8 cellular contexts compared by ENCODE assay signal in the genomic region with DNA sequence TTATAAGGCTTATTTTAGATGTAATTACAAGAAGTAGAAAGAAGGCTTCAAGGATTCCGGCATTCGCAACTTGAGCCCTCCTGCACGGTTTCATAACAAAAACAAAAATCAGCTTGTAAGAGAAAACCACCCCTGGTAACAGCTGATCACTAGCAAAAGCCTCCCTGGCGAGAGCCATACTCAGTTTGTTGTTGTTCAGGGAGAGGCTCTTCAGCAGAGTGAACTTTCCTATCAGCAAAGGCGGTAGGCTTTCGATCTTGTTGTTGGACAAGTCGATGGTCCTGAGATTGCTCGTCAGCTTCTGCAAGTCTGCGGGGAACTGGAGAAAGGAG. TPM values are rescaled to one million over a fixed set of nuclear protein-coding genes. Genes with fewer than 3 reads are reported as not detected.
A peak's percentile ranks its signal among the peaks of the same experiment; 100 is the strongest.
DNase-seq lines count a peak whose midpoint lies in the region; ATAC-seq and TF ChIP-seq lines count a peak whose summit lies in the region.

No MANE protein-coding gene starts in this region.

- H3K36me3 Mint-ChIP-seq in activated naive CD4-positive, alpha-beta T cell treated with anti-CD3 and anti-CD28 coated beads for 36 hours (ENCODE audit: low read depth) = peaks cover 16% of the 10 kb centered on the region
- peaks cover 0 to 16% (median 4%) of the 10 kb centered on the region in 5 donors for H3K36me3 Mint-ChIP-seq in naive thymus-derived CD4-positive, alpha-beta T cell

- no peaks in the 10 kb centered on the region for H3K27me3 ChIP-seq in PC-9 (ENCODE audit: insufficient read depth, low read depth)
- no peaks in the 10 kb centered on the region for H3K27me3 ChIP-seq in naive thymus-derived CD4-positive, alpha-beta T cell (ENCODE audit: control insufficient read depth in 2 of 2, insufficient read depth in 2 of 2, low read length in 2 of 2)

- H3K9me3 Mint-ChIP-seq in activated naive CD4-positive, alpha-beta T cell treated with anti-CD3 and anti-CD28 coated beads for 36 hours = no peaks in the 10 kb centered on the region
- H3K9me3 Mint-ChIP-seq in naive thymus-derived CD4-positive, alpha-beta T cell = peaks cover 0 to 4% (median 0%) of the 10 kb centered on the region in 11 donors

- CTCF ChIA-PET in activated naive CD4-positive, alpha-beta T cell treated with anti-CD3 and anti-CD28 coated beads for 36 hours (lab: Charles Lee) = interaction anchor here (1.3 to 1.4 kb wide), 2 partner anchors 9 to 10 kb away, joined by 3 read pairs; no protein-coding TSS in a partner anchor
- CTCF ChIA-PET in PC-9 (lab: Charles Lee) = no interaction called here
- CTCF ChIA-PET in naive thymus-derived CD4-positive, alpha-beta T cell (lab: Charles Lee) = interaction anchor here (0.8 to 1.1 kb wide), 2 partner anchors 34 to 103 kb away, joined by 3 read pairs; no protein-coding TSS in a partner anchor

- no peak for TF ChIP-seq CTCF in PC-9 (conservative IDR thresholded peaks at IDR 0.05)

- peak overlapping the region; percentile 40; the same call in 1 of the 2 replicates for H3K27ac ChIP-seq in PC-9
- H3K27ac ChIP-seq in naive thymus-derived CD4-positive, alpha-beta T cell (ENCODE audit: low read depth, low read length) = peak overlapping the region; percentile 93

- H3F3A ChIP-seq in PC-9 (ENCODE audit: insufficient read depth, low read depth) = no peaks in the 10 kb centered on the region

- H3K4me2 ChIP-seq in PC-9 = peak overlapping the region; percentile 86

- peak overlapping the region; percentile 95 for H3K4me3 Mint-ChIP-seq in activated naive CD4-positive, alpha-beta T cell treated with anti-CD3 and anti-CD28 coated beads for 36 hours
- peak overlapping the region; percentile 93 to 99 (median 96) for H3K4me3 Mint-ChIP-seq in naive thymus-derived CD4-positive, alpha-beta T cell

- H3K4me1 Mint-ChIP-seq in activated naive CD4-positive, alpha-beta T cell treated with anti-CD3 and anti-CD28 coated beads for 36 hours (ENCODE audit: low read depth) = peaks cover 40% of the 10 kb centered on the region
- peaks cover 27 to 60% (median 50%) of the 10 kb centered on the region in 7 donors for H3K4me1 Mint-ChIP-seq in naive thymus-derived CD4-positive, alpha-beta T cell

- H3K36me3 ChIP-seq in PC-9 (ENCODE audit: low read depth) = no peaks in the 10 kb centered on the region
- peaks cover 0 to 23% (median 0%) of the 10 kb centered on the region in 3 experiments for H3K36me3 ChIP-seq in naive thymus-derived CD4-positive, alpha-beta T cell (ENCODE audit: control insufficient read depth in 2 of 3, insufficient read depth in 3 of 3, low read length in 3 of 3)

- intact Hi-C loops in activated naive CD4-positive, alpha-beta T cell treated with anti-CD3 and anti-CD28 coated beads for 36 hours (cut with micrococcal nuclease) = loop anchor here (1.0 to 2.0 kb wide), 5 partner anchors 27 to 275 kb away; a partner anchor contains a TSS
- intact Hi-C loops in PC-9 (cut with micrococcal nuclease; ENCODE audit: unreplicated experiment) = loop anchor here (2.0 kb wide), 3 partner anchors 57 to 379 kb away; a partner anchor contains a TSS
- intact Hi-C loops in naive thymus-derived CD4-positive, alpha-beta T cell (cut with micrococcal nuclease) = loop anchor here (1.0 to 10.0 kb wide), 7 partner anchors 27 to 373 kb away; a partner anchor contains a TSS

- peak overlapping the region; percentile 97 for H2AFZ ChIP-seq in PC-9

- H3K27me3 Mint-ChIP-seq in activated naive CD4-positive, alpha-beta T cell treated with anti-CD3 and anti-CD28 coated beads for 36 hours (ENCODE audit: low read depth) = no peaks in the 10 kb centered on the region
- H3K27me3 Mint-ChIP-seq in naive thymus-derived CD4-positive, alpha-beta T cell = no peaks in the 10 kb centered on the region

- H3K4me1 ChIP-seq in PC-9 (replicated peaks; ENCODE audit: insufficient read depth) = peaks cover 15% of the 10 kb centered on the region
- peaks cover 21 to 23% of the 10 kb centered on the region in 2 donors for H3K4me1 ChIP-seq in naive thymus-derived CD4-positive, alpha-beta T cell (ENCODE audit: control insufficient read depth in 2 of 2, insufficient read depth in 2 of 2, low read length in 2 of 2)

- DNase-seq in activated naive CD4-positive, alpha-beta T cell treated with anti-CD3 and anti-CD28 coated beads for 36 hours = no peak
- DNase-seq in activated naive CD4-positive, alpha-beta T cell treated with anti-CD3 and anti-CD28 coated beads, Interleukin-2, amount 50 U/mL, for 16 hours = no peak
- DNase-seq in PC-9 (no peak), epidermal melanocyte (ENCODE audit: insufficient read length, low spot score) (peak; percentile 28), NCI-H146 (lab: John Stamatoyannopoulos, UW) (no peak)
- DNase-seq in naive thymus-derived CD4-positive, alpha-beta T cell = peak in 1 of 9 donors; percentile 25

- H3K27ac Mint-ChIP-seq in activated naive CD4-positive, alpha-beta T cell treated with anti-CD3 and anti-CD28 coated beads for 36 hours = peak overlapping the region; percentile 89
- H3K27ac Mint-ChIP-seq in naive thymus-derived CD4-positive, alpha-beta T cell = peak overlapping the region; percentile 95 to 99 (median 97)

- peaks cover 19% of the 10 kb centered on the region for H3K79me2 ChIP-seq in PC-9 (ENCODE audit: low read depth)

- H3K4me3 ChIP-seq in PC-9 = peak overlapping the region; percentile 87
- peak overlapping the region; percentile 86 for H3K4me3 ChIP-seq in naive thymus-derived CD4-positive, alpha-beta T cell (ENCODE audit: low read length)

- POLR2A ChIA-PET in PC-9 (lab: Charles Lee; ENCODE audit: unreplicated experiment) = interaction anchor here (0.6 to 0.7 kb wide), 2 partner anchors 385 to 643 kb away, joined by 3 to 4 read pairs; no protein-coding TSS in a partner anchor
- POLR2A ChIA-PET in naive thymus-derived CD4-positive, alpha-beta T cell (lab: Charles Lee) = interaction anchor here (0.8 to 3.5 kb wide), 10 partner anchors 9 to 191 kb away, joined by 3 to 18 read pairs (median 8); a partner anchor contains a TSS

- no peaks in the 10 kb centered on the region for H4K20me1 ChIP-seq in PC-9 (ENCODE audit: insufficient read depth)

- no TSS peak for BruUV-seq in PC-9 (replicated peaks; lab: Mats Ljungman, UMichigan)

- no peaks in the 10 kb centered on the region for H3K9me3 ChIP-seq in PC-9 (ENCODE audit: insufficient read depth, low read depth)
- no peaks in the 10 kb centered on the region for H3K9me3 ChIP-seq in naive thymus-derived CD4-positive, alpha-beta T cell (ENCODE audit: control insufficient read depth in 2 of 3, low read length in 3 of 3)

- no peaks in the 10 kb centered on the region for H3K9me2 ChIP-seq in PC-9 (ENCODE audit: insufficient read depth)

- ATAC-seq in naive thymus-derived CD4-positive, alpha-beta T cell = peak; percentile 2
- ATAC-seq in GM19463 (IDR thresholded peaks at IDR 0.05; ENCODE audit: unreplicated experiment) (no peak), HG03045 (IDR thresholded peaks at IDR 0.05; ENCODE audit: unreplicated experiment) (no peak)

RNA-seq across cellular contexts. Expression of a gene that starts 0.7 kb away (rescaled TPM):
- total RNA-seq in activated naive CD4-positive, alpha-beta T cell treated with anti-CD3 and anti-CD28 coated beads for 36 hours = 10 to 100 TPM; 14.7 to 16.3 TPM
- total RNA-seq in PC-9 (2021) = 22.7 and 23.0 TPM in 2 replicates
- total RNA-seq in naive thymus-derived CD4-positive, alpha-beta T cell = 10 to 100 TPM; 15.4 to 37.1 (median 18.0) TPM
- polyA plus RNA-seq in naive thymus-derived CD4-positive, alpha-beta T cell = 1 to 10 TPM; 4.5 to 4.8 TPM

RNA-seq across cellular contexts. Expression of a gene that starts 0.7 kb away (rescaled TPM):
- total RNA-seq in activated naive CD4-positive, alpha-beta T cell treated with anti-CD3 and anti-CD28 coated beads for 36 hours = 10 to 100 TPM; 46.2 to 55.6 TPM
- total RNA-seq in PC-9 (2021) = 17.7 and 23.7 TPM in 2 replicates
- total RNA-seq in naive thymus-derived CD4-positive, alpha-beta T cell = 10 to 100 TPM; 12.0 to 35.4 (median 16.8) TPM
- polyA plus RNA-seq in naive thymus-derived CD4-positive, alpha-beta T cell = 10 to 100 TPM; 30.9 to 31.9 TPM

RNA-seq across cellular contexts. Expression of a gene that starts 27.5 kb away (rescaled TPM):
- total RNA-seq in activated naive CD4-positive, alpha-beta T cell treated with anti-CD3 and anti-CD28 coated beads for 36 hours = 1 to 10 TPM; 1.9 to 2.5 TPM
- total RNA-seq in PC-9 (2021) = 1.7 and 2.4 TPM in 2 replicates
- total RNA-seq in naive thymus-derived CD4-positive, alpha-beta T cell = 10 to 100 TPM in 1 of 5 experiments, 1 to 10 TPM in 4; 2.4 to 10.5 (median 4.5) TPM
- under 1 TPM; 0.13 to 0.87 TPM for polyA plus RNA-seq in naive thymus-derived CD4-positive, alpha-beta T cell

RNA-seq across cellular contexts. Expression of a gene that starts 52.5 kb away (rescaled TPM):
- 10 to 100 TPM; 33.1 to 34.5 TPM for total RNA-seq in activated naive CD4-positive, alpha-beta T cell treated with anti-CD3 and anti-CD28 coated beads for 36 hours
- total RNA-seq in PC-9 (2021) = 47.1 and 65.8 TPM in 2 replicates
- total RNA-seq in naive thymus-derived CD4-positive, alpha-beta T cell = 10 to 100 TPM; 60.0 to 80.0 (median 70.6) TPM
- 10 to 100 TPM; 66.4 to 74.2 TPM for polyA plus RNA-seq in naive thymus-derived CD4-positive, alpha-beta T cell

RNA-seq across cellular contexts. Expression of a gene that starts 57.0 kb away (rescaled TPM):
- total RNA-seq in activated naive CD4-positive, alpha-beta T cell treated with anti-CD3 and anti-CD28 coated beads for 36 hours = 10 to 100 TPM; 40.8 to 41.2 TPM
- total RNA-seq in PC-9 (2021) = 60.1 and 73.4 TPM in 2 replicates
- total RNA-seq in naive thymus-derived CD4-positive, alpha-beta T cell = 10 to 100 TPM; 32.4 to 54.3 (median 44.7) TPM
- 10 to 100 TPM; 43.1 to 43.2 TPM for polyA plus RNA-seq in naive thymus-derived CD4-positive, alpha-beta T cell
